Comparison of ENCODE assay signal across 9 cellular contexts in the genomic region with DNA sequence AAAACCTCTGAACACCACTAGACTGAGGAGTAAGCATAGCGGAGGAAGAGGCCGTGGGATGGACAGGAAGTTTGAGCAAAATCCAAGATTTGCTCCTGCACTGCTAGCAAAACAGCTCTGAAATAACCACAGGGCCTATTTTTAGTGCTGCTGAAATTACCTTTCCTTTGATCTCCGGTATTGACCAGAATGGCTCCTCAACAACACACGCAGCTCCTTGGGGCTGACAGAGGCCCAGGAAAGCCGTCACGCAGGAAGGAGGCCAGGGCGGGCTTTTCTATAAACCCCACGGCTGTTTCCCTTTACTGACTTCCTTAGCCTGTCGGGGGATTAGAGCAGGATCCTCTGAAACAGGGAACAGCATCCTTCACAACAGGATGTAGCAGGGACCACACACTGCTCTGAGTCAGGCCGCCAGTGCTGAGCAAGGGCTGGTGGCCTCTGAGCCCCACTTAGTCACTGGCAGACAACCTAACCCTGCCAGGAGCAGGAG.
DNase-seq lines count a peak whose midpoint lies in the region; ATAC-seq and TF ChIP-seq lines count a peak whose summit lies in the region.
"Had no signal": no experiment of that assay in that cellular context is flagged by ENCODE, and none has a peak within 500 bp of the region (broad histone marks: within the 10 kb centered on the region; RNA-seq: fewer than 3 reads in every experiment).

No MANE protein-coding gene starts in this region.

- no peaks in the 10 kb centered on the region for H3K36me3 Mint-ChIP-seq in activated CD8-positive, alpha-beta T cell treated with anti-CD3 and anti-CD28 coated beads, Interleukin-2, amount 10 ng/mL, durations not matched to agents 7 days and 5 days (ENCODE audit: low read depth)

- H3K27ac ChIP-seq in coronary artery: no peak overlapping the region

- H3K4me3 Mint-ChIP-seq in activated CD8-positive, alpha-beta T cell treated with anti-CD3 and anti-CD28 coated beads, Interleukin-2, amount 10 ng/mL, durations not matched to agents 7 days and 5 days: no peak overlapping the region

- DNase-seq in activated T-cell treated with anti-CD3 and anti-CD28 coated beads for 24 hours (ENCODE audit: low read depth) (peak; percentile 36), activated T-cell treated with anti-CD3 and anti-CD28 coated beads for 4 hours (no peak), glomerular visceral epithelial cell (ENCODE audit: extremely low spot score) (peak; percentile 46), coronary artery (ENCODE audit: low spot score) (no peak), NCI-H187 (lab: John Stamatoyannopoulos, UW) (no peak)
- peak; percentile 49 for DNase-seq in activated CD8-positive, alpha-beta T cell treated with anti-CD3 and anti-CD28 coated beads, Interleukin-2, amount 10 ng/mL, durations not matched to agents 7 days and 5 days
- peak; percentile 53 for DNase-seq in stimulated activated naive CD8-positive, alpha-beta T cell treated with anti-CD3 and anti-CD28 coated beads, Interleukin-15, Interleukin-2, amounts not matched to agents 100 U/mL and 50 U/mL, for 24 hours
- DNase-seq: NCI-H1436 had no signal

- H3K4me3 ChIP-seq in coronary artery: no peak overlapping the region

- CTCF ChIA-PET in activated CD8-positive, alpha-beta T cell treated with anti-CD3 and anti-CD28 coated beads, Interleukin-2, amount 10 ng/mL, durations not matched to agents 7 days and 5 days (lab: Charles Lee): interaction anchor here (0.9 to 3.4 kb wide), 3 partner anchors 32 to 157 kb away, joined by 3 to 13 read pairs (median 4); no protein-coding TSS in a partner anchor

- no peaks in the 10 kb centered on the region for H3K27me3 Mint-ChIP-seq in activated CD8-positive, alpha-beta T cell treated with anti-CD3 and anti-CD28 coated beads, Interleukin-2, amount 10 ng/mL, durations not matched to agents 7 days and 5 days (ENCODE audit: low read depth)

- H3K4me1 Mint-ChIP-seq in activated CD8-positive, alpha-beta T cell treated with anti-CD3 and anti-CD28 coated beads, Interleukin-2, amount 10 ng/mL, durations not matched to agents 7 days and 5 days (ENCODE audit: low read depth): peaks cover 42% of the 10 kb centered on the region

- no peaks in the 10 kb centered on the region for H3K9me3 Mint-ChIP-seq in activated CD8-positive, alpha-beta T cell treated with anti-CD3 and anti-CD28 coated beads, Interleukin-2, amount 10 ng/mL, durations not matched to agents 7 days and 5 days (ENCODE audit: insufficient read depth)

- POLR2A ChIA-PET in activated CD8-positive, alpha-beta T cell treated with anti-CD3 and anti-CD28 coated beads, Interleukin-2, amount 10 ng/mL, durations not matched to agents 7 days and 5 days (lab: Charles Lee): no interaction called here

- peak; percentile 78 for ATAC-seq in activated CD8-positive, alpha-beta T cell treated with anti-CD3 and anti-CD28 coated beads, Interleukin-2, amount 10 ng/mL, durations not matched to agents 7 days and 5 days
- ATAC-seq in stimulated activated naive CD8-positive, alpha-beta T cell treated with anti-CD3 and anti-CD28 coated beads, Interleukin-15, Interleukin-2, amounts not matched to agents 100 U/mL and 50 U/mL, for 24 hours: peak; percentile 94
- ATAC-seq in HG03108 (IDR thresholded peaks at IDR 0.05; ENCODE audit: unreplicated experiment): no peak

- TF ChIP-seq CTCF in coronary artery (IDR thresholded peaks at IDR 0.05): no peak

- peak overlapping the region; percentile 63 for H3K27ac Mint-ChIP-seq in activated CD8-positive, alpha-beta T cell treated with anti-CD3 and anti-CD28 coated beads, Interleukin-2, amount 10 ng/mL, durations not matched to agents 7 days and 5 days

Comparison
In these comparisons a context has a peak if more than half of its experiments do, and no peak if none do; other contexts are left out.
1. DNase-seq: peak in activated T-cell treated with anti-CD3 and anti-CD28 coated beads for 24 hours (single experiment), activated CD8-positive, alpha-beta T cell treated with anti-CD3 and anti-CD28 coated beads, Interleukin-2, amount 10 ng/mL, durations not matched to agents 7 days and 5 days (single experiment), glomerular visceral epithelial cell (single experiment) and stimulated activated naive CD8-positive, alpha-beta T cell treated with anti-CD3 and anti-CD28 coated beads, Interleukin-15, Interleukin-2, amounts not matched to agents 100 U/mL and 50 U/mL, for 24 hours (single experiment); none in activated T-cell treated with anti-CD3 and anti-CD28 coated beads for 4 hours (single experiment), coronary artery (single experiment) and NCI-H187 (0 of 2).